ENCODE assay signal across 1 cellular context in the genomic region with DNA sequence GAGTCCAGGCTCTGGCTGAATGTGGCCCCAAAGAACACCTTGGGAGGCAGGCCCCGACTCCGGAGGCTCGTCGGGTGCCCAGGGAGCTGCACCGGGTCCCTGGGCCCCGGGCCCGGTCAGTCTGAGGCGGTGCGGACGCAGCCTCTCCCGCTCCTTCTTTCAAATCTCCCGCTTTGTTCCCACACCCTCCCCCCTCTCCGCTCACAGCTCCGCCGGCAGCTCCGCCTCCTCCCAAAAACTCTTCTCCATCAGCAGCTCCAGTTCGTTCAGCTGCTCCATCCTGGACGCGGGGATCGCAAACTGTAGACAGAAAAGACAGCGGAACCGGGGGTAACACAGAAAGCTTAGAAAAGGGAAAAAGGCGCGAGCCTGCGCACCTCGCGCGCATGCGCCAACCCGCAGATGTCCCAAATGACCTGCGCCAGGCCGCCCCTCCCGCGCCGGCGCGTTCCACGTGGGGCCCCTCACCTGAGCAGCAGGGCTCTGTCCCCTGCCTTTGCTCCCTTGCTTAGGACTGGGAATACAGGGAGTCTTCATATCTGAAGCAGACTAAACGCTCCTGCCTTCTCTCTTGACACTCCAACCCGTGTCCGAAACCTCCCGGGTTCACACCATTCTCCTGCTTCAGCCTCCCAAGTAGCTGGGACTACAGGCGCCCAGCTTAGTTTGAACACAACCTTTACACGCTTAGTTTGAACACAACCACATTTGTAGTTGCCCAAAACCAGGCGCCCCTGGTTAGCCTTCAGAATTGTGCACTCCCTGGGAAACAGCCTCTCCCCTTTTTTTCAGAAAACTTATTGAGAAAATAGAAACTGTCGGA.
TF ChIP-seq lines count a peak whose summit lies in the region.

A gene with protein sequence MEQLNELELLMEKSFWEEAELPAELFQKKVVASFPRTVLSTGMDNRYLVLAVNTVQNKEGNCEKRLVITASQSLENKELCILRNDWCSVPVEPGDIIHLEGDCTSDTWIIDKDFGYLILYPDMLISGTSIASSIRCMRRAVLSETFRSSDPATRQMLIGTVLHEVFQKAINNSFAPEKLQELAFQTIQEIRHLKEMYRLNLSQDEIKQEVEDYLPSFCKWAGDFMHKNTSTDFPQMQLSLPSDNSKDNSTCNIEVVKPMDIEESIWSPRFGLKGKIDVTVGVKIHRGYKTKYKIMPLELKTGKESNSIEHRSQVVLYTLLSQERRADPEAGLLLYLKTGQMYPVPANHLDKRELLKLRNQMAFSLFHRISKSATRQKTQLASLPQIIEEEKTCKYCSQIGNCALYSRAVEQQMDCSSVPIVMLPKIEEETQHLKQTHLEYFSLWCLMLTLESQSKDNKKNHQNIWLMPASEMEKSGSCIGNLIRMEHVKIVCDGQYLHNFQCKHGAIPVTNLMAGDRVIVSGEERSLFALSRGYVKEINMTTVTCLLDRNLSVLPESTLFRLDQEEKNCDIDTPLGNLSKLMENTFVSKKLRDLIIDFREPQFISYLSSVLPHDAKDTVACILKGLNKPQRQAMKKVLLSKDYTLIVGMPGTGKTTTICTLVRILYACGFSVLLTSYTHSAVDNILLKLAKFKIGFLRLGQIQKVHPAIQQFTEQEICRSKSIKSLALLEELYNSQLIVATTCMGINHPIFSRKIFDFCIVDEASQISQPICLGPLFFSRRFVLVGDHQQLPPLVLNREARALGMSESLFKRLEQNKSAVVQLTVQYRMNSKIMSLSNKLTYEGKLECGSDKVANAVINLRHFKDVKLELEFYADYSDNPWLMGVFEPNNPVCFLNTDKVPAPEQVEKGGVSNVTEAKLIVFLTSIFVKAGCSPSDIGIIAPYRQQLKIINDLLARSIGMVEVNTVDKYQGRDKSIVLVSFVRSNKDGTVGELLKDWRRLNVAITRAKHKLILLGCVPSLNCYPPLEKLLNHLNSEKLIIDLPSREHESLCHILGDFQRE (minus strand): TSS at position 388 of the 823 bp plus-strand sequence. CDS start 109 bp downstream, at position 279.

TF ChIP-seq in HepG2, 621 proteins besides CTCF, POLR2A, EP300 and RAD21 (continued from another document and continues in another):
- no peak for TF ChIP-seq TSC22D2 (CRISPR knock-in tag; IDR thresholded peaks at IDR 0.05; ENCODE audit: borderline replicate concordance)
- peak; percentile 73; the same call in 1 of the 2 replicates for TF ChIP-seq NFATC3 (CRISPR knock-in tag; IDR thresholded peaks at IDR 0.05)
- no peak for TF ChIP-seq HMG20A (CRISPR knock-in tag; IDR thresholded peaks at IDR 0.05; ENCODE audit: borderline replicate concordance)
- TF ChIP-seq CHD4 (IDR thresholded peaks at IDR 0.05; ENCODE audit: borderline replicate concordance, low read length): no peak
- TF ChIP-seq, protein P1, sequence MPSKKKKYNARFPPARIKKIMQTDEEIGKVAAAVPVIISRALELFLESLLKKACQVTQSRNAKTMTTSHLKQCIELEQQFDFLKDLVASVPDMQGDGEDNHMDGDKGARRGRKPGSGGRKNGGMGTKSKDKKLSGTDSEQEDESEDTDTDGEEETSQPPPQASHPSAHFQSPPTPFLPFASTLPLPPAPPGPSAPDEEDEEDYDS (CRISPR knock-in tag; IDR thresholded peaks at IDR 0.05): peak; percentile 57; the same call in 1 of the 2 replicates
- no peak for TF ChIP-seq ARNT (IDR thresholded peaks at IDR 0.05)
- TF ChIP-seq, protein P2, sequence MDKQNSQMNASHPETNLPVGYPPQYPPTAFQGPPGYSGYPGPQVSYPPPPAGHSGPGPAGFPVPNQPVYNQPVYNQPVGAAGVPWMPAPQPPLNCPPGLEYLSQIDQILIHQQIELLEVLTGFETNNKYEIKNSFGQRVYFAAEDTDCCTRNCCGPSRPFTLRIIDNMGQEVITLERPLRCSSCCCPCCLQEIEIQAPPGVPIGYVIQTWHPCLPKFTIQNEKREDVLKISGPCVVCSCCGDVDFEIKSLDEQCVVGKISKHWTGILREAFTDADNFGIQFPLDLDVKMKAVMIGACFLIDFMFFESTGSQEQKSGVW (CRISPR knock-in tag; IDR thresholded peaks at IDR 0.05; ENCODE audit: borderline replicate concordance): 0 out of 2 replicates have a peak, but pooled peaks have one; percentile 88
- peak; percentile 77; the same call in 1 of the 2 replicates for TF ChIP-seq ZNF431 (CRISPR knock-in tag; IDR thresholded peaks at IDR 0.05; ENCODE audit: borderline replicate concordance, low read depth)
- TF ChIP-seq CBFB (CRISPR knock-in tag; IDR thresholded peaks at IDR 0.05): no peak
- no peak for TF ChIP-seq CC2D1A (CRISPR knock-in tag; IDR thresholded peaks at IDR 0.05)
- peak; percentile 82; the same call in 1 of the 2 replicates for TF ChIP-seq ZNF724P (CRISPR knock-in tag; IDR thresholded peaks at IDR 0.05; ENCODE audit: borderline replicate concordance)
- peak; percentile 62 for TF ChIP-seq GABPB1 (CRISPR knock-in tag; IDR thresholded peaks at IDR 0.05)
- TF ChIP-seq KDM5A (IDR thresholded peaks at IDR 0.05; ENCODE audit: borderline replicate concordance, low read length): peak; percentile 72; the same call in 1 of the 2 replicates
- TF ChIP-seq ZNF83 (CRISPR knock-in tag; IDR thresholded peaks at IDR 0.05; ENCODE audit: borderline replicate concordance): peak; percentile 54; the same call in 1 of the 2 replicates
- TF ChIP-seq, protein P3, sequence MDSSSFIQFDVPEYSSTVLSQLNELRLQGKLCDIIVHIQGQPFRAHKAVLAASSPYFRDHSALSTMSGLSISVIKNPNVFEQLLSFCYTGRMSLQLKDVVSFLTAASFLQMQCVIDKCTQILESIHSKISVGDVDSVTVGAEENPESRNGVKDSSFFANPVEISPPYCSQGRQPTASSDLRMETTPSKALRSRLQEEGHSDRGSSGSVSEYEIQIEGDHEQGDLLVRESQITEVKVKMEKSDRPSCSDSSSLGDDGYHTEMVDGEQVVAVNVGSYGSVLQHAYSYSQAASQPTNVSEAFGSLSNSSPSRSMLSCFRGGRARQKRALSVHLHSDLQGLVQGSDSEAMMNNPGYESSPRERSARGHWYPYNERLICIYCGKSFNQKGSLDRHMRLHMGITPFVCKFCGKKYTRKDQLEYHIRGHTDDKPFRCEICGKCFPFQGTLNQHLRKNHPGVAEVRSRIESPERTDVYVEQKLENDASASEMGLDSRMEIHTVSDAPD (CRISPR knock-in tag; IDR thresholded peaks at IDR 0.05): no peak
- peak; percentile 29; the same call in 1 of the 2 replicates for TF ChIP-seq ZSCAN29 (CRISPR knock-in tag; conservative IDR thresholded peaks at IDR 0.05)
- no peak for TF ChIP-seq MBNL3 (CRISPR knock-in tag; conservative IDR thresholded peaks at IDR 0.05)
- no peak for TF ChIP-seq ZNF143 (CRISPR knock-in tag; IDR thresholded peaks at IDR 0.05)
- TF ChIP-seq, protein P4, sequence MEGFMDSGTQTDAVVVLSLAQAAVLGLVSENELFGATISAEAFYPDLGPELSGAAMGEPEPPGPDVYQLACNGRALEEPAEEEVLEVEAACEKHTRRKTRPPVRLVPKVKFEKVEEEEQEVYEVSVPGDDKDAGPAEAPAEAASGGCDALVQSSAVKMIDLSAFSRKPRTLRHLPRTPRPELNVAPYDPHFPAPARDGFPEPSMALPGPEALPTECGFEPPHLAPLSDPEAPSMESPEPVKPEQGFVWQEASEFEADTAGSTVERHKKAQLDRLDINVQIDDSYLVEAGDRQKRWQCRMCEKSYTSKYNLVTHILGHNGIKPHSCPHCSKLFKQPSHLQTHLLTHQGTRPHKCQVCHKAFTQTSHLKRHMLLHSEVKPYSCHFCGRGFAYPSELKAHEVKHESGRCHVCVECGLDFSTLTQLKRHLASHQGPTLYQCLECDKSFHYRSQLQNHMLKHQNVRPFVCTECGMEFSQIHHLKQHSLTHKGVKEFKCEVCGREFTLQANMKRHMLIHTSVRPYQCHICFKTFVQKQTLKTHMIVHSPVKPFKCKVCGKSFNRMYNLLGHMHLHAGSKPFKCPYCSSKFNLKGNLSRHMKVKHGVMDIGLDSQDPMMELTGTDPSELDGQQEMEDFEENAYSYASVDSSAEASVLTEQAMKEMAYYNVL (CRISPR knock-in tag; IDR thresholded peaks at IDR 0.05; ENCODE audit: borderline replicate concordance): peak; percentile 62; the same call in 1 of the 2 replicates
- no peak for TF ChIP-seq FOXP1 (IDR thresholded peaks at IDR 0.05)
- TF ChIP-seq FOXP1 (CRISPR knock-in tag; IDR thresholded peaks at IDR 0.05): no peak
- no peak for TF ChIP-seq BRD4 (CRISPR knock-in tag; IDR thresholded peaks at IDR 0.05)
- no peak for TF ChIP-seq ZNF747 (CRISPR knock-in tag; IDR thresholded peaks at IDR 0.05; ENCODE audit: borderline replicate concordance)
- TF ChIP-seq ZFX (CRISPR knock-in tag; IDR thresholded peaks at IDR 0.05; ENCODE audit: low read depth): peak; percentile 65; the same call in 1 of the 2 replicates
- no peak for TF ChIP-seq TMF1 (CRISPR knock-in tag; IDR thresholded peaks at IDR 0.05; ENCODE audit: low read depth)
- TF ChIP-seq HNRNPK (IDR thresholded peaks at IDR 0.05; ENCODE audit: low read depth, low read length, poor library complexity, severe bottlenecking): no peak
- TF ChIP-seq, protein P5, sequence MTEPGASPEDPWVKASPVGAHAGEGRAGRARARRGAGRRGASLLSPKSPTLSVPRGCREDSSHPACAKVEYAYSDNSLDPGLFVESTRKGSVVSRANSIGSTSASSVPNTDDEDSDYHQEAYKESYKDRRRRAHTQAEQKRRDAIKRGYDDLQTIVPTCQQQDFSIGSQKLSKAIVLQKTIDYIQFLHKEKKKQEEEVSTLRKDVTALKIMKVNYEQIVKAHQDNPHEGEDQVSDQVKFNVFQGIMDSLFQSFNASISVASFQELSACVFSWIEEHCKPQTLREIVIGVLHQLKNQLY (CRISPR knock-in tag; IDR thresholded peaks at IDR 0.05): 0 out of 2 replicates have a peak, but pooled peaks have one; percentile 37
- no peak for TF ChIP-seq AGO2 (optimal IDR thresholded peaks at IDR 0.05; ENCODE audit: low read depth, low read length)
- TF ChIP-seq, protein P6, sequence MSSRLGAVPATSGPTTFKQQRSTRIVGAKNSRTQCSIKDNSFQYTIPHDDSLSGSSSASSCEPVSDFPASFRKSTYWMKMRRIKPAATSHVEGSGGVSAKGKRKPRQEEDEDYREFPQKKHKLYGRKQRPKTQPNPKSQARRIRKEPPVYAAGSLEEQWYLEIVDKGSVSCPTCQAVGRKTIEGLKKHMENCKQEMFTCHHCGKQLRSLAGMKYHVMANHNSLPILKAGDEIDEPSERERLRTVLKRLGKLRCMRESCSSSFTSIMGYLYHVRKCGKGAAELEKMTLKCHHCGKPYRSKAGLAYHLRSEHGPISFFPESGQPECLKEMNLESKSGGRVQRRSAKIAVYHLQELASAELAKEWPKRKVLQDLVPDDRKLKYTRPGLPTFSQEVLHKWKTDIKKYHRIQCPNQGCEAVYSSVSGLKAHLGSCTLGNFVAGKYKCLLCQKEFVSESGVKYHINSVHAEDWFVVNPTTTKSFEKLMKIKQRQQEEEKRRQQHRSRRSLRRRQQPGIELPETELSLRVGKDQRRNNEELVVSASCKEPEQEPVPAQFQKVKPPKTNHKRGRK (CRISPR knock-in tag; IDR thresholded peaks at IDR 0.05): no peak
- no peak for TF ChIP-seq NR2F2 (IDR thresholded peaks at IDR 0.05; ENCODE audit: borderline replicate concordance, low read depth)
- no peak for TF ChIP-seq SP140L (CRISPR knock-in tag; IDR thresholded peaks at IDR 0.05; ENCODE audit: borderline replicate concordance)
- no peak for TF ChIP-seq NR2F1 (CRISPR knock-in tag; IDR thresholded peaks at IDR 0.05)
- no peak; the same call in 1 of the 2 replicates for TF ChIP-seq ZNF343 (CRISPR knock-in tag; IDR thresholded peaks at IDR 0.05)
- TF ChIP-seq GTF3A (CRISPR knock-in tag; conservative IDR thresholded peaks at IDR 0.05): no peak
- 0 out of 2 replicates have a peak, but pooled peaks have one; percentile 13 for TF ChIP-seq ZNF121 (CRISPR knock-in tag; IDR thresholded peaks at IDR 0.05)
- TF ChIP-seq NONO (IDR thresholded peaks at IDR 0.05): no peak
- peak; percentile 49; the same call in 1 of the 2 replicates for TF ChIP-seq NONO (CRISPR knock-in tag; conservative IDR thresholded peaks at IDR 0.05)
- TF ChIP-seq, protein P7, sequence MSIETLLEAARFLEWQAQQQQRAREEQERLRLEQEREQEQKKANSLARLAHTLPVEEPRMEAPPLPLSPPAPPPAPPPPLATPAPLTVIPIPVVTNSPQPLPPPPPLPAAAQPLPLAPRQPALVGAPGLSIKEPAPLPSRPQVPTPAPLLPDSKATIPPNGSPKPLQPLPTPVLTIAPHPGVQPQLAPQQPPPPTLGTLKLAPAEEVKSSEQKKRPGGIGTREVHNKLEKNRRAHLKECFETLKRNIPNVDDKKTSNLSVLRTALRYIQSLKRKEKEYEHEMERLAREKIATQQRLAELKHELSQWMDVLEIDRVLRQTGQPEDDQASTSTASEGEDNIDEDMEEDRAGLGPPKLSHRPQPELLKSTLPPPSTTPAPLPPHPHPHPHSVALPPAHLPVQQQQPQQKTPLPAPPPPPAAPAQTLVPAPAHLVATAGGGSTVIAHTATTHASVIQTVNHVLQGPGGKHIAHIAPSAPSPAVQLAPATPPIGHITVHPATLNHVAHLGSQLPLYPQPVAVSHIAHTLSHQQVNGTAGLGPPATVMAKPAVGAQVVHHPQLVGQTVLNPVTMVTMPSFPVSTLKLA (IDR thresholded peaks at IDR 0.05): peak; percentile 64
- TF ChIP-seq SPEN (CRISPR knock-in tag; IDR thresholded peaks at IDR 0.05; ENCODE audit: low read depth): peak; percentile 78
- TF ChIP-seq DR1 (CRISPR knock-in tag; IDR thresholded peaks at IDR 0.05): peak; percentile 33; the same call in 1 of the 2 replicates
- TF ChIP-seq SRSF4 (IDR thresholded peaks at IDR 0.05; ENCODE audit: low read depth, low read length, poor library complexity, severe bottlenecking): no peak
- TF ChIP-seq MED1 (CRISPR knock-in tag; IDR thresholded peaks at IDR 0.05): peak; percentile 46; the same call in 1 of the 2 replicates
- TF ChIP-seq ZNF260 (CRISPR knock-in tag; IDR thresholded peaks at IDR 0.05; ENCODE audit: borderline replicate concordance, low read depth): 0 out of 2 replicates have a peak, but pooled peaks have one; percentile 20
- TF ChIP-seq, protein P8, sequence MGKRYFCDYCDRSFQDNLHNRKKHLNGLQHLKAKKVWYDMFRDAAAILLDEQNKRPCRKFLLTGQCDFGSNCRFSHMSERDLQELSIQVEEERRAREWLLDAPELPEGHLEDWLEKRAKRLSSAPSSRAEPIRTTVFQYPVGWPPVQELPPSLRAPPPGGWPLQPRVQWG (CRISPR knock-in tag; IDR thresholded peaks at IDR 0.05; ENCODE audit: borderline replicate concordance, low read depth): no peak
- no peak for TF ChIP-seq PRPF4 (IDR thresholded peaks at IDR 0.05; ENCODE audit: low read depth, low read length, poor library complexity, severe bottlenecking)
